Comparison of ENCODE assay signal across 9 cellular contexts in genomic region chr11:128499613-128500213, GRCh38.
DNase-seq lines count a peak whose midpoint lies in the region; ATAC-seq and TF ChIP-seq lines count a peak whose summit lies in the region.
"Had no signal": no experiment of that assay in that cellular context is flagged by ENCODE, and none has a peak within 500 bp of the region (broad histone marks: within the 10 kb centered on the region; RNA-seq: fewer than 3 reads in every experiment).

No MANE protein-coding gene starts in this region.

- H3K27me3 Mint-ChIP-seq in MCF 10A (ENCODE audit: insufficient read depth, unreplicated experiment): no peaks in the 10 kb centered on the region
- H3K27me3 Mint-ChIP-seq in activated naive CD8-positive, alpha-beta T cell treated with anti-CD3 and anti-CD28 coated beads, Interleukin-2, amount 10 ng/mL, durations not matched to agents 7 days and 5 days: no peaks in the 10 kb centered on the region
- peaks cover 4% of the 10 kb centered on the region for H3K27me3 Mint-ChIP-seq in type B pancreatic cell

- peaks cover 7% of the 10 kb centered on the region for H3K36me3 Mint-ChIP-seq in MCF 10A (ENCODE audit: insufficient read depth, unreplicated experiment)
- H3K36me3 Mint-ChIP-seq in activated naive CD8-positive, alpha-beta T cell treated with anti-CD3 and anti-CD28 coated beads, Interleukin-2, amount 10 ng/mL, durations not matched to agents 7 days and 5 days: peaks cover 53% of the 10 kb centered on the region
- peaks cover 12% of the 10 kb centered on the region for H3K36me3 Mint-ChIP-seq in type B pancreatic cell

- H3K27ac Mint-ChIP-seq in MCF 10A (ENCODE audit: low read depth, unreplicated experiment) (peak overlapping the region; percentile 84), type B pancreatic cell (peak overlapping the region; percentile 35)
- peak overlapping the region; percentile 79 for H3K27ac Mint-ChIP-seq in activated naive CD8-positive, alpha-beta T cell treated with anti-CD3 and anti-CD28 coated beads, Interleukin-2, amount 10 ng/mL, durations not matched to agents 7 days and 5 days

- H2AFZ ChIP-seq in mammary epithelial cell (ENCODE audit: low read depth, low read length): no peak overlapping the region

- no peak for DNase-seq in MCF 10A (ENCODE audit: unreplicated experiment)
- no peak for DNase-seq in mammary epithelial cell
- peak; percentile 31 for DNase-seq in activated naive CD8-positive, alpha-beta T cell treated with anti-CD3 and anti-CD28 coated beads, Interleukin-2, amount 10 ng/mL, durations not matched to agents 7 days and 5 days
- no peak for DNase-seq in type B pancreatic cell (ENCODE audit: extremely low spot score, unreplicated experiment)
- no peak for DNase-seq in NCI-H146 treated with DMSO at 0.1 percent for 48 hours (lab: John Stamatoyannopoulos, UW; ENCODE audit: unreplicated experiment)
- no peak for DNase-seq in NCI-H446 (lab: John Stamatoyannopoulos, UW)
- DNase-seq in SJCRH30: no peak

- H3K4me3 ChIP-seq in mammary epithelial cell (replicated peaks in 1 of 3; ENCODE audit: insufficient read depth in 1 of 3, low read depth in 2 of 3, low read length in 3 of 3) (no peak overlapping the region), mesodermal cell (ENCODE audit: extremely low read depth, insufficient read depth, low read length, poor library complexity, severe bottlenecking) (no peak overlapping the region), SJCRH30 (no peak overlapping the region)
- H3K4me3 ChIP-seq: BLaER1 treated with 17β-estradiol and CSF1 and Interleukin-3, amounts not matched to agents 10 nM and 100 nM had no signal

- H3K4me2 ChIP-seq in mammary epithelial cell (ENCODE audit: insufficient read depth, low read depth, low read length): no peak overlapping the region

- H3K36me3 ChIP-seq in mammary epithelial cell (ENCODE audit: insufficient read depth, low read length) (no peaks in the 10 kb centered on the region), mesodermal cell (ENCODE audit: control insufficient read depth, insufficient read depth, low read length) (peaks cover 45% of the 10 kb centered on the region), SJCRH30 (peaks cover 2% of the 10 kb centered on the region)

- intact Hi-C loops in MCF 10A (cut with micrococcal nuclease) (loop anchor here (5.0 kb wide), 1 partner anchor 133 kb away; no protein-coding TSS in a partner anchor), mammary epithelial cell (cut with micrococcal nuclease) (no loop called here)

- H3K9me3 Mint-ChIP-seq in MCF 10A (ENCODE audit: unreplicated experiment) (no peaks in the 10 kb centered on the region), type B pancreatic cell (peaks cover 5% of the 10 kb centered on the region)
- no peaks in the 10 kb centered on the region for H3K9me3 Mint-ChIP-seq in activated naive CD8-positive, alpha-beta T cell treated with anti-CD3 and anti-CD28 coated beads, Interleukin-2, amount 10 ng/mL, durations not matched to agents 7 days and 5 days

- H4K20me1 ChIP-seq in mammary epithelial cell (ENCODE audit: insufficient read depth, low read length): no peaks in the 10 kb centered on the region

- BruUV-seq in MCF 10A (replicated peaks; lab: Mats Ljungman, UMichigan) (no TSS peak), mammary epithelial cell (replicated peaks; lab: Mats Ljungman, UMichigan) (no TSS peak)

- H3K9ac ChIP-seq in mammary epithelial cell (ENCODE audit: insufficient read depth, low read length): no peak overlapping the region

- no peaks in the 10 kb centered on the region for H3K27me3 ChIP-seq in mammary epithelial cell (ENCODE audit: insufficient read depth, low read length)
- H3K27me3 ChIP-seq in SJCRH30: no peaks in the 10 kb centered on the region
- H3K27me3 ChIP-seq: BLaER1 treated with 17β-estradiol and CSF1 and Interleukin-3, amounts not matched to agents 10 nM and 100 nM had no signal

- TF ChIP-seq CTCF in MCF 10A (IDR thresholded peaks at IDR 0.05; ENCODE audit: unreplicated experiment) (no peak), mammary epithelial cell (conservative IDR thresholded peaks at IDR 0.05 in 1 of 2, IDR thresholded peaks at IDR 0.05 in 1 of 2; ENCODE audit: extremely low read depth in 1 of 2, insufficient read depth in 1 of 2, low read depth in 1 of 2, low read length in 2 of 2) (no peak), type B pancreatic cell (conservative IDR thresholded peaks at IDR 0.05) (no peak)

- H3K4me1 Mint-ChIP-seq in MCF 10A (ENCODE audit: insufficient read depth, unreplicated experiment) (peaks cover 83% of the 10 kb centered on the region), type B pancreatic cell (ENCODE audit: unreplicated experiment) (peaks cover 72% of the 10 kb centered on the region)
- peaks cover 91% of the 10 kb centered on the region for H3K4me1 Mint-ChIP-seq in activated naive CD8-positive, alpha-beta T cell treated with anti-CD3 and anti-CD28 coated beads, Interleukin-2, amount 10 ng/mL, durations not matched to agents 7 days and 5 days

- ATAC-seq in activated naive CD8-positive, alpha-beta T cell treated with anti-CD3 and anti-CD28 coated beads, Interleukin-2, amount 10 ng/mL, durations not matched to agents 7 days and 5 days (ENCODE audit: low read depth): no peak

- peaks cover 100% of the 10 kb centered on the region for H3K79me2 ChIP-seq in mammary epithelial cell (ENCODE audit: insufficient read depth, low read length)

- dilution Hi-C loops in mammary epithelial cell (cut with HindIII; ENCODE audit: low sequenced_read_pairs): loop anchor here (5.0 kb wide), 1 partner anchor 32 kb away; no protein-coding TSS in a partner anchor

- H3K27ac ChIP-seq in mammary epithelial cell (ENCODE audit: insufficient read depth, low read depth, low read length) (no peak overlapping the region), mesodermal cell (ENCODE audit: low read depth, low read length, severe bottlenecking) (peak overlapping the region; percentile 55), SJCRH30 (no peak overlapping the region)

- WGBS in mammary epithelial cell (ENCODE audit: low coverage, missing lambda C conversion rate): 76% methylated on average over 10 of the region's 13 CpGs
- 95 to 97% methylated on average over 10 to 11 of the region's 13 CpGs for whole genome bisulfite sequencing in mesodermal cell (ENCODE audit: insufficient coverage in 2 of 2), 2 experiments

- H3K9me3 ChIP-seq in mammary epithelial cell (replicated peaks; ENCODE audit: insufficient read depth, low read length) (no peaks in the 10 kb centered on the region), mesodermal cell (ENCODE audit: control insufficient read depth, low read length) (no peaks in the 10 kb centered on the region), SJCRH30 (replicated peaks) (no peaks in the 10 kb centered on the region)

- H3K4me1 ChIP-seq in mammary epithelial cell (ENCODE audit: insufficient read depth, low read length): peaks cover 84% of the 10 kb centered on the region
- peaks cover 86% of the 10 kb centered on the region for H3K4me1 ChIP-seq in mesodermal cell (ENCODE audit: control insufficient read depth, insufficient read depth, low read length, poor library complexity, severe bottlenecking)
- H3K4me1 ChIP-seq in SJCRH30: peaks cover 45% of the 10 kb centered on the region

- H3K4me3 Mint-ChIP-seq in MCF 10A (ENCODE audit: unreplicated experiment) (no peak overlapping the region), type B pancreatic cell (peak overlapping the region; percentile 20)
- peak overlapping the region; percentile 78 for H3K4me3 Mint-ChIP-seq in activated naive CD8-positive, alpha-beta T cell treated with anti-CD3 and anti-CD28 coated beads, Interleukin-2, amount 10 ng/mL, durations not matched to agents 7 days and 5 days

- POLR2A ChIA-PET in MCF 10A (lab: Yijun Ruan, JAX): interaction anchor here (1.1 to 3.6 kb wide), 3 partner anchors 8 to 15 kb away, joined by 3 to 25 read pairs (median 4); no protein-coding TSS in a partner anchor
- POLR2A ChIA-PET in activated naive CD8-positive, alpha-beta T cell treated with anti-CD3 and anti-CD28 coated beads, Interleukin-2, amount 10 ng/mL, durations not matched to agents 7 days and 5 days (lab: Charles Lee): interaction anchor here (1.0 to 34.4 kb wide), 5 partner anchors 10 to 201 kb away, joined by 3 to 716 read pairs (median 327); no protein-coding TSS in a partner anchor

- in situ Hi-C loops in mammary epithelial cell (cut with MboI; ENCODE audit: low sequenced_read_pairs in 2 of 2): loop anchor here in 1 of 2 donors (25.0 kb wide), 3 partner anchors 113 to 462 kb away; no protein-coding TSS in a partner anchor

- CTCF ChIA-PET in MCF 10A (lab: Yijun Ruan, JAX): interaction anchor here (0.6 to 1.5 kb wide), 3 partner anchors 15 to 129 kb away, joined by 3 to 5 read pairs (median 3); no protein-coding TSS in a partner anchor
- CTCF ChIA-PET in mammary epithelial cell (lab: Charles Lee; ENCODE audit: low non-redundant PET): no interaction called here
